In the genomic region with DNA sequence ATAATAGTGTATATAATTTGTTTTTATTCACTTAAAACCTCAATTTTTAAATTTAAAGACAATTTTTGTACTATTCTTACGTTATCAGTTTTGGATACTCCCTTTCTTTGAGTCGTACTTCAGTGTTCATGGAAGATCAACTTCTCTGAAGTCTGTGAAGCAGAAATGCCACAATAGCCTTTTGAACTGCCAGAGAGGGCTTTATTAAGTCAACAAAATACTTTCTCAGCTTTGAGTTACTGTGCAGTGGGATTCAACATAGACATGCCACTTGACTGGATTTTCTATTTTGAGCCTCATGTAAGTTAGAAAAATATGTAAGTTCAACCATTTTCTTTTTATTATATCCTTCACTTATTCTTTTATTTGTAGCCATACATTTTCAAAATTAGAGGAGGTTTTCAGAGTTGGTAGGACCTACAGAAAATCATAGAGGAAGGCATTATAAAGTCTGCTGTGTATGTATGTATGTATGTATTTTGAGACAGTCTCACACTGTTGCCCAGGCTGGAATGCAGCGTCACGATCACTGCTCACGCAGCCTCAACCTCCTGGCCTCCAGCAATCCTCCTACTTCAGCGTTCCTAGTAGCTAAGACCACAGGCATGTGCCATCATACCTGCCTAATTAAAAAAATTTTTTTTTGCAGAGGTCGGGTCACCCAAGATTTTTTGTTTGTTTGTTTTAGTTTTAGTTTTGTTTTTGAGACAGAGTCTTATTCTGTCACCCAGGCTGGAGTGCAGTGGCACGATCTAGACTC, we compare ENCODE assay signal across 34 cellular contexts. TPM values are rescaled to one million over a fixed set of nuclear protein-coding genes. Genes with fewer than 3 reads are reported as not detected.
A peak's percentile ranks its signal among the peaks of the same experiment; 100 is the strongest.
DNase-seq lines count a peak whose midpoint lies in the region; ATAC-seq, FAIRE-seq and TF ChIP-seq lines count a peak whose summit lies in the region.
"Had no signal": no experiment of that assay in that cellular context is flagged by ENCODE, and none has a peak within 500 bp of the region (broad histone marks: within the 10 kb centered on the region; RNA-seq: fewer than 3 reads in every experiment).

No MANE protein-coding gene starts in this region.

- no peak overlapping the region for H2AFZ ChIP-seq in smooth muscle cell (ENCODE audit: low read depth)

- H3K4me2 ChIP-seq in smooth muscle cell = peak overlapping the region; percentile 2

- in situ Hi-C loops in brain microvascular endothelial cell (cut with HindIII; ENCODE audit: low pct_ligation_motif_present, low sequenced_read_pairs) = loop anchor here (25.0 kb wide), 1 partner anchor 157 kb away; no protein-coding TSS in a partner anchor

- peak overlapping the region; percentile 93 for H3K27ac Mint-ChIP-seq in mesothelial cell of epicardium
- H3K27ac Mint-ChIP-seq in WTC11 = no peak overlapping the region
- H3K27ac Mint-ChIP-seq: activated T-helper 2 cell treated with anti-CD3 and anti-CD28 coated beads, Interferon-gamma antibody, Interleukin-2, Interleukin-4, amounts not matched to agents 10 μg/mL and 5 μg/mL and 100 μg/mL, durations not matched to agents 14 hours and 24 hours and 36 hours; B cell; CD8-positive, alpha-beta memory T cell; stimulated activated naive B cell treated with anti-CD40 and anti-IgM and Interleukin-4, amounts not matched to agents 10 μg/mL and 1 μg/mL and 100 μg/mL, for 72 hours had no signal

- H3K4me1 ChIP-seq in smooth muscle cell (ENCODE audit: low read depth) (no peaks in the 10 kb centered on the region), sigmoid colon (peaks cover 0 to 7% (median 0%) of the 10 kb centered on the region in 4 donors)
- H3K4me1 ChIP-seq: HAP-1, psoas muscle, uterus had no signal

- H3F3A ChIP-seq in smooth muscle cell (ENCODE audit: low read depth) = peaks cover 6% of the 10 kb centered on the region

- H3K36me3 ChIP-seq in brain microvascular endothelial cell (replicated peaks) (no peaks in the 10 kb centered on the region), smooth muscle cell (ENCODE audit: low read depth) (no peaks in the 10 kb centered on the region), sigmoid colon (no peaks in the 10 kb centered on the region)
- H3K36me3 ChIP-seq: HAP-1, uterus had no signal

- H3K4me1 Mint-ChIP-seq in mesothelial cell of epicardium = peaks cover 24% of the 10 kb centered on the region
- no peaks in the 10 kb centered on the region for H3K4me1 Mint-ChIP-seq in WTC11
- H3K4me1 Mint-ChIP-seq: CD8-positive, alpha-beta memory T cell had no signal

- TF ChIP-seq CTCF in brain microvascular endothelial cell (IDR thresholded peaks at IDR 0.05; ENCODE audit: low read depth, low read length, missing control alignments) (no peak), mesothelial cell of epicardium (IDR thresholded peaks at IDR 0.05; ENCODE audit: unreplicated experiment) (no peak), smooth muscle cell (IDR thresholded peaks at IDR 0.05; ENCODE audit: borderline replicate concordance, insufficient read depth, poor library complexity, severe bottlenecking) (no peak), WTC11 (IDR thresholded peaks at IDR 0.05) (no peak), sigmoid colon (IDR thresholded peaks at IDR 0.05) (no peak)

- H3K27ac ChIP-seq in brain microvascular endothelial cell (peak overlapping the region; percentile 34), smooth muscle cell (ENCODE audit: low read depth) (peak overlapping the region; percentile 85), sigmoid colon (no peak overlapping the region)
- H3K27ac ChIP-seq: epithelial cell of prostate, psoas muscle, skin epidermis, uterus, VCaP had no signal

- peaks cover 18% of the 10 kb centered on the region for H3K9me3 Mint-ChIP-seq in mesothelial cell of epicardium
- peaks cover 29% of the 10 kb centered on the region for H3K9me3 Mint-ChIP-seq in WTC11

- no peak for DNase-seq in GM12891 (ENCODE audit: insufficient read length, low spot score)
- DNase-seq in brain microvascular endothelial cell = peak; percentile 56
- no peak for DNase-seq in mesothelial cell of epicardium (ENCODE audit: low spot score in 2 of 2, unreplicated experiment in 2 of 2)
- DNase-seq in smooth muscle cell (lab: John Stamatoyannopoulos, UW; ENCODE audit: unreplicated experiment) = no peak
- DNase-seq in WTC11 (ENCODE audit: low spot score) = no peak
- no peak for DNase-seq in sigmoid colon
- DNase-seq in MV-4-11 (lab: John Stamatoyannopoulos, UW) = no peak
- DNase-seq: ACHN; activated CD4-positive, alpha-beta T cell treated with anti-CD3 and anti-CD28 coated beads for 4 hours; activated naive CD4-positive, alpha-beta T cell treated with anti-CD3 and anti-CD28 coated beads, Interleukin-2, amount 50 U/mL, for 16 hours; activated T-cell treated with anti-CD3 and anti-CD28 coated beads for 4 hours; amniotic stem cell; CD8-positive, alpha-beta memory T cell; DMS 273 treated with DMSO at 0.1 percent for 48 hours; effector CD8-positive, alpha-beta T cell; IMR-90; left ventricle myocardium superior; NCI-H1048; NCI-H2107; NCI-H345; NCI-H748 treated with DMSO at 0.1 percent for 48 hours; psoas muscle; SIG-M5; stimulated activated naive B cell treated with anti-CD40 and anti-IgM and Interleukin-4, amounts not matched to agents 10 μg/mL and 1 μg/mL and 100 μg/mL, for 72 hours; substantia nigra; T-helper 9 cell; uterus had no signal

- no peak overlapping the region for H3K4me3 Mint-ChIP-seq in mesothelial cell of epicardium
- no peak overlapping the region for H3K4me3 Mint-ChIP-seq in WTC11
- H3K4me3 Mint-ChIP-seq: B cell; CD8-positive, alpha-beta memory T cell; stimulated activated naive B cell treated with anti-CD40 and anti-IgM and Interleukin-4, amounts not matched to agents 10 μg/mL and 1 μg/mL and 100 μg/mL, for 72 hours had no signal

- POLR2A ChIA-PET in WTC11 (lab: Charles Lee) = no interaction called here

- CTCF ChIA-PET in WTC11 (lab: Charles Lee) = no interaction called here

- TF ChIP-seq POLR2A in GM12891 (IDR thresholded peaks at IDR 0.05; ENCODE audit: low read depth, low read length) (no peak), sigmoid colon (IDR thresholded peaks at IDR 0.05) (no peak)

- no peaks in the 10 kb centered on the region for H4K20me1 ChIP-seq in smooth muscle cell (ENCODE audit: low read depth)

- H3K27me3 ChIP-seq in brain microvascular endothelial cell (replicated peaks) = no peaks in the 10 kb centered on the region
- H3K27me3 ChIP-seq in smooth muscle cell (ENCODE audit: low read depth) = no peaks in the 10 kb centered on the region
- no peaks in the 10 kb centered on the region for H3K27me3 ChIP-seq in sigmoid colon
- H3K27me3 ChIP-seq: uterus had no signal

- H3K9me3 ChIP-seq in smooth muscle cell (replicated peaks; ENCODE audit: low read depth) = peaks cover 5% of the 10 kb centered on the region
- no peaks in the 10 kb centered on the region for H3K9me3 ChIP-seq in sigmoid colon
- H3K9me3 ChIP-seq: psoas muscle, uterus had no signal

- no peaks in the 10 kb centered on the region for H3K27me3 Mint-ChIP-seq in mesothelial cell of epicardium (ENCODE audit: low read depth)
- no peaks in the 10 kb centered on the region; the same call in none of the 2 replicates for H3K27me3 Mint-ChIP-seq in WTC11 (ENCODE audit: low read depth)
- H3K27me3 Mint-ChIP-seq: B cell; stimulated activated naive B cell treated with anti-CD40 and anti-IgM and Interleukin-4, amounts not matched to agents 10 μg/mL and 1 μg/mL and 100 μg/mL, for 72 hours had no signal

- H3K4me3 ChIP-seq in brain microvascular endothelial cell (ENCODE audit: low read depth, low read length) (no peak overlapping the region), smooth muscle cell (no peak overlapping the region), sigmoid colon (no peak overlapping the region)
- H3K4me3 ChIP-seq: HAP-1, psoas muscle, skin epidermis, uterus had no signal

- no peak for ATAC-seq in WTC11
- ATAC-seq: psoas muscle had no signal

- intact Hi-C loops in sigmoid colon (cut with DNase I) = no loop called here

- H3K36me3 Mint-ChIP-seq in mesothelial cell of epicardium (peaks cover 5% of the 10 kb centered on the region), WTC11 (peaks cover 14% of the 10 kb centered on the region)

- WGBS in smooth muscle cell (ENCODE audit: low lambda C conversion rate) = 47% methylated on average over 8 of the region's 8 CpGs
- 69 to 79% methylated on average over 8 of the region's 8 CpGs for WGBS in sigmoid colon, 2 donors

- TF ChIP-seq EP300 in sigmoid colon (IDR thresholded peaks at IDR 0.05) = no peak

- peak overlapping the region; percentile 18 for H3K9ac ChIP-seq in smooth muscle cell (ENCODE audit: low read depth)

- FAIRE-seq in GM12891 (lab: Jason Lieb, UNC) = peak; percentile 54
- FAIRE-seq: RCC 7860 had no signal

- no peaks in the 10 kb centered on the region for H3K79me2 ChIP-seq in smooth muscle cell (ENCODE audit: low read depth)

TF ChIP-seq in GM12891, 5 proteins besides CTCF, POLR2A, EP300 and RAD21:
- TF ChIP-seq SPI1 (IDR thresholded peaks at IDR 0.05; ENCODE audit: low read depth, low read length) (no peak), POU2F2 (IDR thresholded peaks at IDR 0.05; ENCODE audit: low read depth, low read length) (no peak), TAF1 (IDR thresholded peaks at IDR 0.05; ENCODE audit: low read depth, low read length) (no peak), PAX5 (IDR thresholded peaks at IDR 0.05; ENCODE audit: insufficient read depth, low read length, severe bottlenecking) (no peak), POLR2AphosphoS5 (IDR thresholded peaks at IDR 0.05; ENCODE audit: low read depth, low read length) (no peak)
TF ChIP-seq in GM12891: peak in this region for 0.

TF ChIP-seq in WTC11, 78 proteins besides CTCF, POLR2A, EP300 and RAD21:
- TF ChIP-seq ZNF423 (CRISPR knock-in tag; IDR thresholded peaks at IDR 0.05) = no peak

RNA-seq across cellular contexts. Expression of gene BCAT1, which starts 31.2 kb away (rescaled TPM):
- 8.1 TPM for polyA plus RNA-seq in GM12891 (2012; ENCODE audit: low read depth, missing spikeins)
- total RNA-seq in mesothelial cell of epicardium (108 to 125 TPM (median 121 TPM) in 3 replicates), smooth muscle cell (174 and 200 TPM in 2 replicates), WTC11 (2021) (239 to 267 TPM (median 240 TPM) in 3 replicates), sigmoid colon (10 to 100 TPM in 3 of 4 donors, 1 to 10 TPM in 1; 7.9 to 20.3 (median 20.2) TPM)
- polyA plus RNA-seq in smooth muscle cell (57.4 and 78.2 TPM in 2 replicates), sigmoid colon (10 to 100 TPM in 1 of 3 donors, 1 to 10 TPM in 2; 2.1 to 12.0 (median 3.1) TPM)

Comparison
In these comparisons a context has a peak if more than half of its experiments do, and no peak if none do; other contexts are left out.
1. H3K27ac ChIP-seq: peak in brain microvascular endothelial cell (single experiment) and smooth muscle cell (single experiment); none in sigmoid colon (0 of 4).